Comparison of ENCODE assay signal across 8 cellular contexts in genomic region chr1:85259118-85259865, GRCh38. TPM values are rescaled to one million over a fixed set of nuclear protein-coding genes. Genes with fewer than 3 reads are reported as not detected.
DNase-seq lines count a peak whose midpoint lies in the region; ATAC-seq and TF ChIP-seq lines count a peak whose summit lies in the region.

TSS of gene C1orf52 (minus strand) at chr1:85259662. CDS start at chr1:85259633, 29 bp downstream.

- H4K5ac ChIP-seq in mesendoderm (ENCODE audit: low read length): no peak within 1 kb of the TSS

- H3K27ac ChIP-seq in mesendoderm (ENCODE audit: low read depth, low read length): no peak within 1 kb of the TSS

- H3K4me1 Mint-ChIP-seq in Calu3 (ENCODE audit: low read depth, unreplicated experiment): peaks cover 31% of the 10 kb centered on the region
- peaks cover 29% of the 10 kb centered on the region for H3K4me1 Mint-ChIP-seq in activated CD8-positive, alpha-beta memory T cell treated with anti-CD3 and anti-CD28 coated beads, Interleukin-2, amount 10 ng/mL, durations not matched to agents 7 days and 5 days

- CTCF ChIA-PET in Calu3 (lab: Charles Lee): interaction anchor here (0.8 to 2.8 kb wide), 10 partner anchors 17 to 314 kb away, joined by 3 to 12 read pairs (median 6); partner anchors contain the start of gene BCL10
- CTCF ChIA-PET in activated CD8-positive, alpha-beta memory T cell treated with anti-CD3 and anti-CD28 coated beads, Interleukin-2, amount 10 ng/mL, durations not matched to agents 7 days and 5 days (lab: Charles Lee): interaction anchor here (0.5 to 9.8 kb wide), 48 partner anchors 9 to 1115 kb away, joined by 3 to 196 read pairs (median 4); partner anchors contain the start of genes BCL10, PRKACB and SYDE2

- no peak within 1 kb of the TSS for H3K18ac ChIP-seq in mesendoderm (ENCODE audit: low read length)

- H3K23ac ChIP-seq in mesendoderm (ENCODE audit: low read length): peak within 1 kb of the TSS; percentile 15

- peak; percentile 98 for ATAC-seq in GM21381 (IDR thresholded peaks at IDR 0.05; ENCODE audit: unreplicated experiment)
- peak; percentile 96 for ATAC-seq in activated CD8-positive, alpha-beta memory T cell treated with anti-CD3 and anti-CD28 coated beads, Interleukin-2, amount 10 ng/mL, durations not matched to agents 7 days and 5 days

- H3K9me3 Mint-ChIP-seq in Calu3 (ENCODE audit: low read depth, unreplicated experiment): peaks cover 8% of the 10 kb centered on the region
- peaks cover 7% of the 10 kb centered on the region for H3K9me3 Mint-ChIP-seq in activated CD8-positive, alpha-beta memory T cell treated with anti-CD3 and anti-CD28 coated beads, Interleukin-2, amount 10 ng/mL, durations not matched to agents 7 days and 5 days (ENCODE audit: low read depth)

- H3K4me3 Mint-ChIP-seq in Calu3 (ENCODE audit: low read depth, unreplicated experiment): peak within 1 kb of the TSS; percentile 98
- H3K4me3 Mint-ChIP-seq in activated CD8-positive, alpha-beta memory T cell treated with anti-CD3 and anti-CD28 coated beads, Interleukin-2, amount 10 ng/mL, durations not matched to agents 7 days and 5 days: peak within 1 kb of the TSS; percentile 96

- H3K27me3 ChIP-seq in endocrine pancreas (ENCODE audit: control insufficient read depth, insufficient read depth, low read length) (no peaks in the 10 kb centered on the region), mesendoderm (ENCODE audit: insufficient read depth, low read length, poor library complexity) (no peaks in the 10 kb centered on the region)

- no peaks in the 10 kb centered on the region for H3K36me3 ChIP-seq in endocrine pancreas (ENCODE audit: control insufficient read depth, insufficient read depth, low read length)
- H3K36me3 ChIP-seq in mesendoderm (ENCODE audit: control insufficient read depth, insufficient read depth, low read length): no peaks in the 10 kb centered on the region

- no peak within 1 kb of the TSS for H4K8ac ChIP-seq in mesendoderm (ENCODE audit: low read depth, low read length)

- TF ChIP-seq CTCF in Calu3 (IDR thresholded peaks at IDR 0.05; ENCODE audit: unreplicated experiment): peak; percentile 95

- H3K4ac ChIP-seq in mesendoderm (ENCODE audit: low read depth, low read length): no peak within 1 kb of the TSS

- H2BK15ac ChIP-seq in mesendoderm (replicated peaks; ENCODE audit: low read depth): no peak within 1 kb of the TSS

- H3K79me1 ChIP-seq in mesendoderm (ENCODE audit: low read length): peaks cover 4% of the 10 kb centered on the region

- no peak within 1 kb of the TSS for H2BK120ac ChIP-seq in mesendoderm (ENCODE audit: low read depth, low read length)

- no CpG with 5 or more reads among the region's 64 CpGs for WGBS in mesendoderm (ENCODE audit: extremely low coverage, insufficient coverage, low lambda C conversion rate)

- BruUV-seq in Calu3 (replicated peaks; lab: Mats Ljungman, UMichigan): no TSS peak

- H3K4me3 ChIP-seq in endocrine pancreas (ENCODE audit: control insufficient read depth, insufficient read depth, low read length) (peak within 1 kb of the TSS; percentile 76), mesendoderm (ENCODE audit: low read length) (peak within 1 kb of the TSS; percentile 88)

- no peaks in the 10 kb centered on the region for H3K27me3 Mint-ChIP-seq in Calu3 (ENCODE audit: unreplicated experiment)
- no peaks in the 10 kb centered on the region for H3K27me3 Mint-ChIP-seq in activated CD8-positive, alpha-beta memory T cell treated with anti-CD3 and anti-CD28 coated beads, Interleukin-2, amount 10 ng/mL, durations not matched to agents 7 days and 5 days

- intact Hi-C loops in Calu3 (cut with micrococcal nuclease; ENCODE audit: unreplicated experiment): loop anchor here (1.0 kb wide), 1 partner anchor 314 kb away; no protein-coding TSS in a partner anchor

- H3K79me2 ChIP-seq in mesendoderm (ENCODE audit: control insufficient read depth, insufficient read depth, low read length): peaks cover 12% of the 10 kb centered on the region

- H3K36me3 Mint-ChIP-seq in Calu3 (ENCODE audit: insufficient read depth, unreplicated experiment): peaks cover 75% of the 10 kb centered on the region
- H3K36me3 Mint-ChIP-seq in activated CD8-positive, alpha-beta memory T cell treated with anti-CD3 and anti-CD28 coated beads, Interleukin-2, amount 10 ng/mL, durations not matched to agents 7 days and 5 days: peaks cover 41% of the 10 kb centered on the region

- peak within 1 kb of the TSS; percentile 99 for H3K9ac ChIP-seq in endocrine pancreas (ENCODE audit: control insufficient read depth, insufficient read depth, low read length)
- H3K9ac ChIP-seq in mesendoderm (ENCODE audit: low read length): peak within 1 kb of the TSS; percentile 90

- no peaks in the 10 kb centered on the region for H3K9me3 ChIP-seq in endocrine pancreas (ENCODE audit: control insufficient read depth, low read length)

- H3K27ac Mint-ChIP-seq in Calu3 (ENCODE audit: unreplicated experiment): peak within 1 kb of the TSS; percentile 66
- H3K27ac Mint-ChIP-seq in activated CD8-positive, alpha-beta memory T cell treated with anti-CD3 and anti-CD28 coated beads, Interleukin-2, amount 10 ng/mL, durations not matched to agents 7 days and 5 days: peak within 1 kb of the TSS; percentile 95

- peak within 1 kb of the TSS; percentile 81 for H3K4me2 ChIP-seq in mesendoderm (ENCODE audit: low read length)

- H3K4me1 ChIP-seq in endocrine pancreas (ENCODE audit: control insufficient read depth, insufficient read depth, low read length) (peaks cover 20% of the 10 kb centered on the region), mesendoderm (ENCODE audit: control insufficient read depth, low read depth, low read length) (no peaks in the 10 kb centered on the region)

- no peak within 1 kb of the TSS for H2BK5ac ChIP-seq in mesendoderm (ENCODE audit: low read length)

- H2AK5ac ChIP-seq in mesendoderm (ENCODE audit: low read length): no peak within 1 kb of the TSS

- DNase-seq in Calu3 (peak; percentile 98), HUDEP-2 (lab: John Stamatoyannopoulos, UW; ENCODE audit: unreplicated experiment in 76 of 76) (peak; percentile 5 to 92 (median 84)), NOMO-1 treated with dmso at 0.1 percent for 144 hours (lab: John Stamatoyannopoulos, UW; ENCODE audit: unreplicated experiment) (peak; percentile 78), mesendoderm (peak; percentile 96)
- DNase-seq in activated CD8-positive, alpha-beta memory T cell treated with anti-CD3 and anti-CD28 coated beads, Interleukin-2, amount 10 ng/mL, durations not matched to agents 7 days and 5 days: peak; percentile 96
- peak; percentile 98 for DNase-seq in stimulated activated CD8-positive, alpha-beta memory T cell treated with anti-CD3 and anti-CD28 coated beads, Interleukin-15, amount 100 ng/mL, for 1 hour (ENCODE audit: low read depth)

- H3K56ac ChIP-seq in mesendoderm (ENCODE audit: low read length): peak within 1 kb of the TSS; percentile 89

RNA-seq across cellular contexts. Expression of gene C1orf52, which starts in this region (rescaled TPM):
- total RNA-seq in Calu3 (2022): 29.7 TPM in 2 replicates
- 10 to 100 TPM; 23.5 to 28.7 TPM for total RNA-seq in activated CD8-positive, alpha-beta memory T cell treated with anti-CD3 and anti-CD28 coated beads, Interleukin-2, amount 10 ng/mL, durations not matched to agents 7 days and 5 days
- 41.1 TPM for polyA plus RNA-seq in mesendoderm (2013, experiment 1 of 2)
- 40.5 TPM for polyA plus RNA-seq in mesendoderm (2013, experiment 2 of 2)
